ENCODE assay signal across 20 cellular contexts in the genomic region with DNA sequence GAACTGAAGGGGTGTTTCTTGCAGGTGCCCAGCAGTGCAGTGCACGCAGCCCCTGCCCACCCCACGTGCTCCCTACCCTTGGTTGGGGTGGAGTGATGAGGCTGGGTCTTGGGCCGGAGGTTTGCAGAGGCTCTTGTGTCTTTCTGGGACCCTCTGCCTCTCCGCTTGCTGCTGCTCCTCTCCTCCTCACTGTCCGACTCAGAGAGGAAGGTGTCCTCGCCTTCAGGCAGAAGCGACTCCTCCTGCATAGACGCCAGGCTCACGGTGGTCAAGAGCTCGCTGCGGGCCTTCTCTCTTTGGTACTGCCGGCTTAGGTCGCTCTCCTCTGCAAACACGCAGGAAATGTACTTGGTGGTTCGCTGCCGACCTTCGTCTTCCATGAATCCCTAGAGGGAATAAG. TPM values are rescaled to one million over a fixed set of nuclear protein-coding genes. Genes with fewer than 3 reads are reported as not detected.
DNase-seq lines count a peak whose midpoint lies in the region; ATAC-seq and TF ChIP-seq lines count a peak whose summit lies in the region.
"Had no signal": no experiment of that assay in that cellular context is flagged by ENCODE, and none has a peak within 500 bp of the region (broad histone marks: within the 10 kb centered on the region; RNA-seq: fewer than 3 reads in every experiment).

No MANE protein-coding gene starts in this region.

- no peaks in the 10 kb centered on the region for H3K79me2 ChIP-seq in osteoblast (ENCODE audit: insufficient read depth, low read length)

- peak overlapping the region; percentile 60 for H3K27ac Mint-ChIP-seq in T-helper 17 cell
- H3K27ac Mint-ChIP-seq in CD4-positive, alpha-beta T cell = no peak overlapping the region

- DNase-seq in left ventricle myocardium inferior (no peak), heart left ventricle (no peak), T-helper 17 cell (no peak), osteoblast (ENCODE audit: insufficient read length, low spot score, missing footprints) (peak; percentile 39), upper lobe of right lung (no peak), spleen (no peak), KG1 (lab: John Stamatoyannopoulos, UW) (no peak)
- no peak for DNase-seq in CD4-positive, alpha-beta T cell
- DNase-seq: 8988T; ACHN; BE2C; C1 segment of cervical spinal cord; Caco-2; Calu3; CD4-positive, CD25-positive, alpha-beta regulatory T cell; CD8-positive, alpha-beta T cell; DMS79 treated with DMSO at 0.1 percent for 48 hours; GF-D8 had no signal

- ATAC-seq in heart left ventricle = no peak
- ATAC-seq in T-helper 17 cell = no peak
- peak; percentile 16 for ATAC-seq in upper lobe of right lung
- ATAC-seq in CD4-positive, alpha-beta T cell (ENCODE audit: poor library complexity) = no peak
- ATAC-seq: CD8-positive, alpha-beta T cell had no signal

- H4K20me1 ChIP-seq in osteoblast (ENCODE audit: insufficient read depth, low read length) = no peaks in the 10 kb centered on the region
- H4K20me1 ChIP-seq: BLaER1 had no signal

- no peak overlapping the region for H3K4me3 Mint-ChIP-seq in T-helper 17 cell
- H3K4me3 Mint-ChIP-seq in CD4-positive, alpha-beta T cell = no peak overlapping the region
- H3K4me3 Mint-ChIP-seq: CD14-positive monocyte; CD4-positive, CD25-positive, alpha-beta regulatory T cell; CD8-positive, alpha-beta T cell had no signal

- H3K27ac ChIP-seq in left ventricle myocardium inferior (replicated peaks) = peak overlapping the region; percentile 87
- H3K27ac ChIP-seq in heart left ventricle = peak overlapping the region in 2 of 12 donors; percentile 81 to 84
- H3K27ac ChIP-seq in osteoblast (ENCODE audit: low read depth, low read length) = no peak overlapping the region
- H3K27ac ChIP-seq in upper lobe of right lung = no peak overlapping the region
- no peak overlapping the region for H3K27ac ChIP-seq in CD4-positive, alpha-beta T cell (ENCODE audit: low read depth, low read length)
- H3K27ac ChIP-seq in spleen = no peak overlapping the region
- H3K27ac ChIP-seq: BLaER1 had no signal

- 93 to 96% (median 95%) methylated on average over 17 of the region's 17 CpGs for WGBS in heart left ventricle, 4 donors
- 95 to 98% (median 96%) methylated on average over 17 of the region's 17 CpGs for WGBS in spleen, 5 donors

- no peaks in the 10 kb centered on the region for H3K27me3 Mint-ChIP-seq in T-helper 17 cell
- H3K27me3 Mint-ChIP-seq in CD4-positive, alpha-beta T cell = no peaks in the 10 kb centered on the region
- H3K27me3 Mint-ChIP-seq: CD4-positive, CD25-positive, alpha-beta regulatory T cell had no signal

- peaks cover 30% of the 10 kb centered on the region for H3K4me1 ChIP-seq in left ventricle myocardium inferior
- H3K4me1 ChIP-seq in heart left ventricle = peaks cover 0 to 27% (median 5%) of the 10 kb centered on the region in 12 donors
- no peaks in the 10 kb centered on the region for H3K4me1 ChIP-seq in osteoblast (ENCODE audit: insufficient read depth, low read length)
- no peaks in the 10 kb centered on the region for H3K4me1 ChIP-seq in upper lobe of right lung
- no peaks in the 10 kb centered on the region for H3K4me1 ChIP-seq in spleen
- H3K4me1 ChIP-seq: BE2C, BLaER1, Caco-2 had no signal

- H3K36me3 Mint-ChIP-seq in T-helper 17 cell (ENCODE audit: low read depth) = peaks cover 18% of the 10 kb centered on the region
- peaks cover 89% of the 10 kb centered on the region for H3K36me3 Mint-ChIP-seq in CD4-positive, alpha-beta T cell (ENCODE audit: low read depth)

- TF ChIP-seq CTCF in left ventricle myocardium inferior (IDR thresholded peaks at IDR 0.05; ENCODE audit: borderline replicate concordance) = no peak
- TF ChIP-seq CTCF in heart left ventricle (IDR thresholded peaks at IDR 0.05) = no peak
- no peak for TF ChIP-seq CTCF in osteoblast (IDR thresholded peaks at IDR 0.05; ENCODE audit: extremely low read depth, low read depth, low read length)
- TF ChIP-seq CTCF in upper lobe of right lung (IDR thresholded peaks at IDR 0.05) = no peak
- no peak for TF ChIP-seq CTCF in CD4-positive, alpha-beta T cell (IDR thresholded peaks at IDR 0.05)
- no peak for TF ChIP-seq CTCF in spleen (IDR thresholded peaks at IDR 0.05 in 8 of 11, conservative IDR thresholded peaks at IDR 0.05 in 3 of 11)

- H3K27me3 ChIP-seq in left ventricle myocardium inferior (ENCODE audit: low read depth) (no peaks in the 10 kb centered on the region), heart left ventricle (no peaks in the 10 kb centered on the region), osteoblast (ENCODE audit: insufficient read depth, low read length) (no peaks in the 10 kb centered on the region), upper lobe of right lung (no peaks in the 10 kb centered on the region), spleen (replicated peaks in 1 of 7) (no peaks in the 10 kb centered on the region)
- no peaks in the 10 kb centered on the region for H3K27me3 ChIP-seq in CD4-positive, alpha-beta T cell (ENCODE audit: control insufficient read depth, insufficient read depth, low read length)
- H3K27me3 ChIP-seq: BE2C, BLaER1 had no signal

- H2AFZ ChIP-seq in osteoblast (ENCODE audit: low read length) = no peak overlapping the region

- no peaks in the 10 kb centered on the region for H3K9me3 Mint-ChIP-seq in CD4-positive, alpha-beta T cell
- H3K9me3 Mint-ChIP-seq: CD14-positive monocyte; CD4-positive, CD25-positive, alpha-beta regulatory T cell; CD8-positive, alpha-beta T cell had no signal

- no peak for TF ChIP-seq POLR2A in heart left ventricle (IDR thresholded peaks at IDR 0.05)
- no peak for TF ChIP-seq POLR2A in spleen (IDR thresholded peaks at IDR 0.05)

- H3K9me3 ChIP-seq in left ventricle myocardium inferior (replicated peaks) (no peaks in the 10 kb centered on the region), heart left ventricle (no peaks in the 10 kb centered on the region), T-helper 17 cell (ENCODE audit: control insufficient read depth, low read length, poor library complexity, severe bottlenecking) (no peaks in the 10 kb centered on the region), osteoblast (ENCODE audit: low read depth, low read length) (no peaks in the 10 kb centered on the region), upper lobe of right lung (no peaks in the 10 kb centered on the region), spleen (no peaks in the 10 kb centered on the region)
- H3K9me3 ChIP-seq in CD4-positive, alpha-beta T cell (ENCODE audit: control insufficient read depth, low read length) = no peaks in the 10 kb centered on the region
- H3K9me3 ChIP-seq: BE2C, BLaER1, Caco-2 had no signal

- POLR2A ChIA-PET in CD4-positive, alpha-beta T cell (lab: Charles Lee) = no interaction called here

- H3K4me3 ChIP-seq in left ventricle myocardium inferior = no peak overlapping the region
- H3K4me3 ChIP-seq in heart left ventricle = no peak overlapping the region
- H3K4me3 ChIP-seq in osteoblast (ENCODE audit: insufficient read depth, low read length) = no peak overlapping the region
- no peak overlapping the region for H3K4me3 ChIP-seq in upper lobe of right lung
- no peak overlapping the region for H3K4me3 ChIP-seq in spleen
- H3K4me3 ChIP-seq: BLaER1 had no signal

- no peaks in the 10 kb centered on the region for H3K4me1 Mint-ChIP-seq in T-helper 17 cell
- H3K4me1 Mint-ChIP-seq in CD4-positive, alpha-beta T cell (ENCODE audit: low read depth) = no peaks in the 10 kb centered on the region
- H3K4me1 Mint-ChIP-seq: CD14-positive monocyte had no signal

- CTCF ChIA-PET in CD4-positive, alpha-beta T cell (lab: Charles Lee) = no interaction called here

- H3K36me3 ChIP-seq in left ventricle myocardium inferior = peaks cover 99% of the 10 kb centered on the region
- peaks cover 0 to 99% (median 95%) of the 10 kb centered on the region in 9 donors for H3K36me3 ChIP-seq in heart left ventricle
- H3K36me3 ChIP-seq in osteoblast (ENCODE audit: insufficient read depth, low read length) = peaks cover 85% of the 10 kb centered on the region
- H3K36me3 ChIP-seq in upper lobe of right lung = peaks cover 98% of the 10 kb centered on the region
- peaks cover 5 to 100% (median 96%) of the 10 kb centered on the region in 6 donors for H3K36me3 ChIP-seq in spleen

- no peak overlapping the region for H3K4me2 ChIP-seq in osteoblast (ENCODE audit: insufficient read depth, low read length)
- H3K4me2 ChIP-seq: BLaER1 had no signal

- intact Hi-C loops in left ventricle myocardium inferior (cut with micrococcal nuclease) = no loop called here
- intact Hi-C loops in heart left ventricle (cut with DNase I) = loop anchor here in 3 of 10 donors (1.0 to 10.0 kb wide), 3 partner anchors 12 to 346 kb away; no protein-coding TSS in a partner anchor
- intact Hi-C loops in upper lobe of right lung (cut with DNase I) = no loop called here
- intact Hi-C loops in CD4-positive, alpha-beta T cell (cut with DNase I, micrococcal nuclease) = no loop called here
- intact Hi-C loops in spleen (cut with DNase I; ENCODE audit: low total_unique reads) = no loop called here

RNA-seq across cellular contexts. Expression of a gene that starts 42.9 kb away (rescaled TPM):
- total RNA-seq in left ventricle myocardium inferior (46.9 TPM), heart left ventricle (10 to 100 TPM; 48.1 to 76.4 (median 69.5) TPM), T-helper 17 cell (10 to 100 TPM; 55.3 to 55.6 TPM), osteoblast (55.1 and 59.0 TPM in 2 replicates), upper lobe of right lung (55.0 TPM), spleen (10 to 100 TPM; 46.6 to 68.6 (median 59.6) TPM)
- polyA plus RNA-seq in heart left ventricle (10 to 100 TPM; 53.2 to 80.3 TPM), spleen (10 to 100 TPM; 28.8 to 49.9 (median 48.9) TPM)
- 10 to 100 TPM; 43.6 to 44.5 TPM for total RNA-seq in CD4-positive, alpha-beta T cell

RNA-seq across cellular contexts. Expression of a gene that starts 43.2 kb away (rescaled TPM):
- 12.0 TPM for total RNA-seq in left ventricle myocardium inferior
- 10 to 100 TPM in 8 of 9 donors, 1 to 10 TPM in 1; 9.7 to 26.3 (median 18.8) TPM for total RNA-seq in heart left ventricle
- 1 to 10 TPM; 5.8 to 9.1 TPM for polyA plus RNA-seq in heart left ventricle
- total RNA-seq in T-helper 17 cell = 10 to 100 TPM; 28.6 to 29.7 TPM
- total RNA-seq in osteoblast = 30.8 and 32.7 TPM in 2 replicates
- 23.8 TPM for total RNA-seq in upper lobe of right lung
- total RNA-seq in CD4-positive, alpha-beta T cell = 10 to 100 TPM; 18.5 to 20.9 TPM
- total RNA-seq in spleen = 10 to 100 TPM; 24.8 to 40.7 (median 32.7) TPM
- polyA plus RNA-seq in spleen = 1 to 10 TPM; 3.8 to 6.5 (median 3.9) TPM
